In genomic region chr14:44620106-44621019, GRCh38 we compare ENCODE assay signal across 29 cellular contexts.
"Had no signal": no experiment of that assay in that cellular context is flagged by ENCODE, and none has a peak within 500 bp of the region (broad histone marks: within the 10 kb centered on the region; RNA-seq: fewer than 3 reads in every experiment).

No MANE protein-coding gene starts in this region.

- H3K9me3 ChIP-seq: psoas muscle, spleen, suprapubic skin, tibial artery had no signal

- H3K4me3 Mint-ChIP-seq: activated CD4-positive, alpha-beta memory T cell treated with anti-CD3 and anti-CD28 coated beads, Interleukin-2, amount 10 ng/mL, durations not matched to agents 7 days and 5 days; activated CD4-positive, alpha-beta T cell treated with anti-CD3 and anti-CD28 coated beads, Interleukin-2, amount 10 ng/mL, durations not matched to agents 24 days and 14 days; dendritic cell treated with granulocyte-macrophage colony-stimulating factor and Interleukin-4, amounts not matched to agents 40 ng/mL and 50 ng/mL, for 4 days; endodermal cell; naive B cell; T-helper 17 cell had no signal

- H3K36me3 ChIP-seq: brain microvascular endothelial cell, spleen, suprapubic skin, tibial artery, WERI-Rb-1 had no signal

- H3K4me1 Mint-ChIP-seq: activated CD4-positive, alpha-beta memory T cell treated with anti-CD3 and anti-CD28 coated beads, Interleukin-2, amount 10 ng/mL, durations not matched to agents 7 days and 5 days; activated CD4-positive, alpha-beta T cell treated with anti-CD3 and anti-CD28 coated beads, Interleukin-2, amount 10 ng/mL, durations not matched to agents 24 days and 14 days; endodermal cell; naive B cell; T-helper 17 cell had no signal

- H3K4me1 ChIP-seq: parathyroid adenoma, psoas muscle, spleen, suprapubic skin, tibial artery had no signal

- H3K36me3 Mint-ChIP-seq: activated naive CD4-positive, alpha-beta T cell treated with anti-CD3 and anti-CD28 coated beads, Interleukin-2, amount 50 U/mL, for 72 hours; naive B cell had no signal

- H3K4me3 ChIP-seq: psoas muscle, spleen, suprapubic skin, tibial artery had no signal

- H3K9me3 Mint-ChIP-seq: activated CD4-positive, alpha-beta memory T cell treated with anti-CD3 and anti-CD28 coated beads, Interleukin-2, amount 10 ng/mL, durations not matched to agents 7 days and 5 days; activated CD4-positive, alpha-beta T cell treated with anti-CD3 and anti-CD28 coated beads, Interleukin-2, amount 10 ng/mL, durations not matched to agents 24 days and 14 days; activated naive CD4-positive, alpha-beta T cell treated with anti-CD3 and anti-CD28 coated beads, Interleukin-2, amount 50 U/mL, for 72 hours; activated T-helper 2 cell treated with anti-CD3 and anti-CD28 coated beads, Interferon-gamma antibody, Interleukin-2, Interleukin-4, amounts not matched to agents 10 μg/mL and 5 μg/mL and 100 μg/mL, durations not matched to agents 14 hours and 24 hours and 36 hours; dendritic cell treated with granulocyte-macrophage colony-stimulating factor and Interleukin-4, amounts not matched to agents 40 ng/mL and 50 ng/mL, for 4 days; endodermal cell; naive B cell had no signal

- H3K27ac Mint-ChIP-seq: activated CD4-positive, alpha-beta memory T cell treated with anti-CD3 and anti-CD28 coated beads, Interleukin-2, amount 10 ng/mL, durations not matched to agents 7 days and 5 days; activated CD4-positive, alpha-beta T cell treated with anti-CD3 and anti-CD28 coated beads, Interleukin-2, amount 10 ng/mL, durations not matched to agents 24 days and 14 days; activated naive CD4-positive, alpha-beta T cell treated with anti-CD3 and anti-CD28 coated beads, Interleukin-2, amount 50 U/mL, for 72 hours; activated T-helper 2 cell treated with anti-CD3 and anti-CD28 coated beads, Interferon-gamma antibody, Interleukin-2, Interleukin-4, amounts not matched to agents 10 μg/mL and 5 μg/mL and 100 μg/mL, durations not matched to agents 14 hours and 24 hours and 36 hours; dendritic cell treated with granulocyte-macrophage colony-stimulating factor and Interleukin-4, amounts not matched to agents 40 ng/mL and 50 ng/mL, for 4 days; endodermal cell; naive B cell; T-helper 17 cell had no signal

- H3K27me3 Mint-ChIP-seq: activated CD4-positive, alpha-beta memory T cell treated with anti-CD3 and anti-CD28 coated beads, Interleukin-2, amount 10 ng/mL, durations not matched to agents 7 days and 5 days; activated CD4-positive, alpha-beta T cell treated with anti-CD3 and anti-CD28 coated beads, Interleukin-2, amount 10 ng/mL, durations not matched to agents 24 days and 14 days; dendritic cell treated with granulocyte-macrophage colony-stimulating factor and Interleukin-4, amounts not matched to agents 40 ng/mL and 50 ng/mL, for 4 days; naive B cell had no signal

- H3K27me3 ChIP-seq: brain microvascular endothelial cell, spleen, suprapubic skin, tibial artery had no signal

- H3K27ac ChIP-seq: brain microvascular endothelial cell, parathyroid adenoma, psoas muscle, spleen, suprapubic skin, tibial artery, WERI-Rb-1 had no signal

- H3K79me2 ChIP-seq: parathyroid adenoma had no signal

- ATAC-seq: activated CD4-positive, CD25-positive, alpha-beta regulatory T cell treated with anti-CD3 and anti-CD28 coated beads, Interleukin-2, amount 50 U/mL, for 24 hours; activated naive CD4-positive, alpha-beta T cell treated with anti-CD3 and anti-CD28 coated beads, Interleukin-2, amount 50 U/mL, for 72 hours; esophagus mucosa; psoas muscle; right cardiac atrium; SK-N-SH treated with all-trans-retinoic acid at 6 μM for 48 hours; T-helper 17 cell had no signal

- H3K9ac ChIP-seq: parathyroid adenoma had no signal

- DNase-seq: activated CD4-positive, alpha-beta memory T cell treated with anti-CD3 and anti-CD28 coated beads, Interleukin-2, amount 10 ng/mL, durations not matched to agents 7 days and 5 days; activated CD4-positive, alpha-beta T cell treated with anti-CD3 and anti-CD28 coated beads, Interleukin-2, amount 10 ng/mL, durations not matched to agents 24 days and 14 days; activated naive CD4-positive, alpha-beta T cell; activated T-cell treated with anti-CD3 and anti-CD28 coated beads, Interleukin-2, amount 50 U/mL, for 48 hours; aorta; brain microvascular endothelial cell; caudate nucleus; endodermal cell; islet precursor cell; left cardiac atrium; mammary epithelial cell; naive B cell; nucleus accumbens; psoas muscle; right cardiac atrium; spleen; stimulated activated naive CD4-positive, alpha-beta T cell; T-helper 17 cell; T1000; tibial artery; WERI-Rb-1 had no signal

- H2AFZ ChIP-seq: parathyroid adenoma had no signal
